In genomic region chr20:47817573-47817972, GRCh38 we compare ENCODE assay signal across 21 cellular contexts. TPM values are rescaled to one million over a fixed set of nuclear protein-coding genes. Genes with fewer than 3 reads are reported as not detected.
DNase-seq lines count a peak whose midpoint lies in the region; ATAC-seq, FAIRE-seq and TF ChIP-seq lines count a peak whose summit lies in the region.
"Had no signal": no experiment of that assay in that cellular context is flagged by ENCODE, and none has a peak within 500 bp of the region (broad histone marks: within the 10 kb centered on the region; RNA-seq: fewer than 3 reads in every experiment).

No MANE protein-coding gene starts in this region.

- H3K27me3 ChIP-seq in breast epithelium (peaks cover 0 to 9% of the 10 kb centered on the region in 2 donors), PC-9 (ENCODE audit: insufficient read depth, low read depth) (no peaks in the 10 kb centered on the region), H7 (ENCODE audit: control insufficient read depth, insufficient read depth, low read length) (no peaks in the 10 kb centered on the region)

- ATAC-seq in GM18517 (IDR thresholded peaks at IDR 0.05; ENCODE audit: unreplicated experiment) (no peak), GM21381 (IDR thresholded peaks at IDR 0.05; ENCODE audit: unreplicated experiment) (no peak)
- ATAC-seq: CD8-positive, alpha-beta T cell; GM12878 had no signal

- H3K4me1 ChIP-seq in breast epithelium (no peaks in the 10 kb centered on the region), PC-9 (replicated peaks; ENCODE audit: insufficient read depth) (peaks cover 79% of the 10 kb centered on the region)

- H3K4me1 Mint-ChIP-seq in MCF 10A (ENCODE audit: insufficient read depth, unreplicated experiment), result peaks cover 50% of the 10 kb centered on the region

- peaks cover 45% of the 10 kb centered on the region for H3F3A ChIP-seq in PC-9 (ENCODE audit: insufficient read depth, low read depth)

- POLR2A ChIA-PET in MCF 10A (lab: Yijun Ruan, JAX), result interaction anchor here (0.6 to 3.0 kb wide), 10 partner anchors 9 to 886 kb away, joined by 3 to 17 read pairs (median 6); no protein-coding TSS in a partner anchor
- POLR2A ChIA-PET in PC-9 (lab: Charles Lee; ENCODE audit: unreplicated experiment), result interaction anchor here (1.0 kb wide), 1 partner anchor 8 kb away, joined by 3 read pairs; no protein-coding TSS in a partner anchor

- H3K4me3 Mint-ChIP-seq in MCF 10A (ENCODE audit: unreplicated experiment), result no peak overlapping the region
- H3K4me3 Mint-ChIP-seq: CD8-positive, alpha-beta T cell had no signal

- DNase-seq in MCF 10A (ENCODE audit: unreplicated experiment) (peak; percentile 79), breast epithelium (ENCODE audit: low spot score in 2 of 2) (no peak), PC-9 (peak; percentile 61 to 95), epithelial cell of prostate (ENCODE audit: low read depth, low spot score) (peak; percentile 39), H7 (no peak), H54 (ENCODE audit: insufficient read length, low spot score) (no peak)
- DNase-seq: CD8-positive, alpha-beta T cell; DMS79; GDM1; GOT3; IMR-90; Karpas-422; NCI-H1436; NCI-H2029; NCI-H2171; NCI-H446; SHP77 treated with DMSO at 0.1 percent for 48 hours had no signal

- H3K4me3 ChIP-seq in breast epithelium (no peak overlapping the region), PC-9 (no peak overlapping the region), H7 (ENCODE audit: insufficient read depth, low read depth, low read length) (no peak overlapping the region)
- H3K4me3 ChIP-seq: GM12878 had no signal

- 0 out of 2 replicates have a peak, but pooled peaks cover 8% of the 10 kb centered on the region for H3K79me2 ChIP-seq in PC-9 (ENCODE audit: low read depth)

- H3K9me3 ChIP-seq in breast epithelium (peaks cover 4 to 9% of the 10 kb centered on the region in 2 donors), PC-9 (ENCODE audit: insufficient read depth, low read depth) (peaks cover 19% of the 10 kb centered on the region)

- CTCF ChIA-PET in MCF 10A (lab: Yijun Ruan, JAX), result interaction anchor here (0.6 to 1.4 kb wide), 5 partner anchors 8 to 237 kb away, joined by 3 to 4 read pairs (median 3); no protein-coding TSS in a partner anchor
- CTCF ChIA-PET in PC-9 (lab: Charles Lee), result interaction anchor here (0.6 to 1.3 kb wide), 2 partner anchors 32 to 37 kb away, joined by 3 read pairs; no protein-coding TSS in a partner anchor

- H3K4me2 ChIP-seq in PC-9, result peak overlapping the region; percentile 56

- no peak for TF ChIP-seq CTCF in MCF 10A (IDR thresholded peaks at IDR 0.05; ENCODE audit: unreplicated experiment)
- no peak for TF ChIP-seq CTCF in breast epithelium (IDR thresholded peaks at IDR 0.05)
- no peak for TF ChIP-seq CTCF in PC-9 (conservative IDR thresholded peaks at IDR 0.05)

- H3K27ac ChIP-seq in breast epithelium, result no peak overlapping the region
- peak overlapping the region; percentile 88 for H3K27ac ChIP-seq in PC-9
- H3K27ac ChIP-seq in epithelial cell of prostate, result peak overlapping the region; percentile 21

- H3K9me2 ChIP-seq in PC-9 (ENCODE audit: insufficient read depth), result no peaks in the 10 kb centered on the region

- peak overlapping the region; percentile 79 for H3K27ac Mint-ChIP-seq in MCF 10A (ENCODE audit: low read depth, unreplicated experiment)
- H3K27ac Mint-ChIP-seq: CD8-positive, alpha-beta T cell had no signal

- intact Hi-C loops in MCF 10A (cut with micrococcal nuclease), result no loop called here
- intact Hi-C loops in breast epithelium (cut with DNase I; ENCODE audit: low total_unique reads), result no loop called here
- intact Hi-C loops in PC-9 (cut with micrococcal nuclease; ENCODE audit: unreplicated experiment), result loop anchor here (2.0 to 5.0 kb wide), 2 partner anchors 31 to 40 kb away; no protein-coding TSS in a partner anchor

- H3K36me3 ChIP-seq in breast epithelium, result no peaks in the 10 kb centered on the region
- H3K36me3 ChIP-seq in PC-9 (ENCODE audit: low read depth), result no peaks in the 10 kb centered on the region
- H3K36me3 ChIP-seq in H7 (replicated peaks; ENCODE audit: control insufficient read depth, insufficient read depth, low read length), result no peaks in the 10 kb centered on the region

- H3K27me3 Mint-ChIP-seq in MCF 10A (ENCODE audit: insufficient read depth, unreplicated experiment), result no peaks in the 10 kb centered on the region

- H3K9me3 Mint-ChIP-seq in MCF 10A (ENCODE audit: unreplicated experiment), result peaks cover 11% of the 10 kb centered on the region

- peaks cover 4% of the 10 kb centered on the region for H3K36me3 Mint-ChIP-seq in MCF 10A (ENCODE audit: insufficient read depth, unreplicated experiment)
- H3K36me3 Mint-ChIP-seq: CD8-positive, alpha-beta T cell had no signal

- no peak overlapping the region for H2AFZ ChIP-seq in PC-9

- no peaks in the 10 kb centered on the region for H4K20me1 ChIP-seq in PC-9 (ENCODE audit: insufficient read depth)

- no peak for FAIRE-seq in H54 (lab: Jason Lieb, UNC)
- FAIRE-seq: GM12878, GM18507 had no signal

- BruUV-seq in MCF 10A (replicated peaks; lab: Mats Ljungman, UMichigan), result no TSS peak
- BruUV-seq in PC-9 (replicated peaks; lab: Mats Ljungman, UMichigan), result no TSS peak

- TF ChIP-seq POLR2A in breast epithelium (IDR thresholded peaks at IDR 0.05) (no peak), H54 (IDR thresholded peaks at IDR 0.05; ENCODE audit: low read depth, low read length) (no peak)

RNA-seq across cellular contexts. Expression of gene SULF2, which starts 32.3 kb away (rescaled TPM):
- total RNA-seq in MCF 10A (2022), result 68.7 and 82.2 TPM in 2 replicates
- total RNA-seq in breast epithelium, result 10 to 100 TPM; 36.3 to 62.5 (median 58.0) TPM
- 439 and 495 TPM in 2 replicates for total RNA-seq in PC-9 (2021)
- 23.9 and 52.0 TPM in 2 replicates for total RNA-seq in H7 (2014; rRNA removed; shearing (Covaris generic))

Comparison
In these comparisons a context has a peak if more than half of its experiments do, and no peak if none do; other contexts are left out.
1. DNase-seq: peak in MCF 10A (single experiment), PC-9 (2 of 2) and epithelial cell of prostate (single experiment); none in breast epithelium (0 of 2), H7 (single experiment) and H54 (single experiment).
2. H3K27ac ChIP-seq: peak in PC-9 (single experiment) and epithelial cell of prostate (single experiment); none in breast epithelium (0 of 2).